Comparison of ENCODE assay signal across 8 cellular contexts in the genomic region with DNA sequence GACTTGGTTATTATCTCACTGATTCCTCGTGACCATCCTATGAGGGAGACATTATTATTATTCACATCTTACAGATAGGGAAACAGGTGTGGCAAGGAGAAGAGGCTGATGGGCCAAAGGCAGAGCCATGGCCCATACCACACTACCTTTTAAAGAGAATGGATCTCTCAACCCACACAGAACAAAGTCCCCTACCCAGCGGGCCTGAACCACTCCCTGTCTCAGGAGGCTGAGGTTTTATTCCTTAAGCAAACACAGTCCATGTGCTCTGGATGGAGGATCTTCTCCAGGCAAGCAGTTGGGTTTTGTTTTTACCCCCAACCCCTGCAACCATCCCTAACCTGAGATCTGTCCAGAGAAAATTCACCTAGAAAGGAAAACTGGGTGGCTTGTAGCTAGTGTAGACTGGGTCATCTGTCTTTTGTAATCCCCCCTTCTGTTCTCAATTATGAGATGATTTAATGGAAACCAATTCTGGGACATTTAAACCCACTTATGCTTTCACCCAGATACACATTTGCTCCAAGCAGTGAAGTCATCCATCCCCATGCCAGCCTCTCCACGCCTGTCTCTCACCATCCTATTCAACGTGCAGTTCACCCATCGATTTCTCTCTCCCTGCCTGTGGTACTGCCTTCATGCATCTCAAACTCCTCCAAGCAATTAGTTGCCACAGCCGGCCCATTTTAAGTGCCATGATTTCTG. TPM values are rescaled to one million over a fixed set of nuclear protein-coding genes. Genes with fewer than 3 reads are reported as not detected.
DNase-seq lines count a peak whose midpoint lies in the region; TF ChIP-seq lines count a peak whose summit lies in the region.

No MANE protein-coding gene starts in this region.

- H3K4me1 ChIP-seq in BE2C (peaks cover 8% of the 10 kb centered on the region; the same call in 1 of the 2 replicates), adrenal gland (replicated peaks in 1 of 2) (peaks cover 0 to 15% of the 10 kb centered on the region in 2 donors), muscle layer of duodenum (ENCODE audit: control insufficient read depth in 1 of 2, insufficient read depth in 2 of 2, low read length in 2 of 2) (peaks cover 5 to 11% of the 10 kb centered on the region in 2 donors)

- DNase-seq in BE2C (no peak), HFFc6 (no peak), adrenal gland (no peak), NCI-H2196 (lab: John Stamatoyannopoulos, UW; ENCODE audit: unreplicated experiment) (no peak), foreskin melanocyte (no peak), cortex of kidney (lab: John Stamatoyannopoulos, UW) (no peak), HuH-7.5 (ENCODE audit: low spot score) (no peak)

- no peaks in the 10 kb centered on the region for H3K9me3 ChIP-seq in BE2C
- H3K9me3 ChIP-seq in adrenal gland (replicated peaks in 1 of 3) = no peaks in the 10 kb centered on the region
- H3K9me3 ChIP-seq in muscle layer of duodenum (ENCODE audit: control insufficient read depth in 1 of 2, low read length in 2 of 2) = no peaks in the 10 kb centered on the region

- peaks cover 25% of the 10 kb centered on the region for H3K36me3 ChIP-seq in BE2C
- H3K36me3 ChIP-seq in adrenal gland (replicated peaks in 1 of 2) = peaks cover 0 to 14% of the 10 kb centered on the region in 2 donors
- H3K36me3 ChIP-seq in muscle layer of duodenum (ENCODE audit: control insufficient read depth in 1 of 2, insufficient read depth in 2 of 2, low read length in 2 of 2) = peaks cover 12 to 13% of the 10 kb centered on the region in 2 donors

- H3K27me3 Mint-ChIP-seq in HFFc6 (ENCODE audit: insufficient read depth) = peaks cover 3% of the 10 kb centered on the region

- H3K4me3 ChIP-seq in BE2C (ENCODE audit: low read depth, low read length) (peak overlapping the region; percentile 60), adrenal gland (no peak overlapping the region), muscle layer of duodenum (ENCODE audit: low read depth in 1 of 2, low read length in 2 of 2) (peak overlapping the region in 1 of 2 donors; percentile 71)

- intact Hi-C loops in adrenal gland (cut with DNase I) = loop anchor here (5.0 kb wide), 2 partner anchors 47 to 62 kb away; no protein-coding TSS in a partner anchor

- peak overlapping the region in 3 of 5 donors; percentile 79 to 96 (median 96) for H3K27ac ChIP-seq in adrenal gland
- peak overlapping the region; percentile 74 for H3K27ac ChIP-seq in muscle layer of duodenum (ENCODE audit: low read length)

- no peak for TF ChIP-seq CTCF in BE2C (IDR thresholded peaks at IDR 0.05; ENCODE audit: low read depth, low read length)
- TF ChIP-seq CTCF in HFFc6 (IDR thresholded peaks at IDR 0.05) = no peak
- no peak for TF ChIP-seq CTCF in adrenal gland (IDR thresholded peaks at IDR 0.05)

- WGBS in adrenal gland, 4 donors = 84 to 91% (median 88%) methylated on average over 6 of the region's 6 CpGs

- H3K4me3 Mint-ChIP-seq in HFFc6 = peak overlapping the region; percentile 87

- H3K27me3 ChIP-seq in BE2C = no peaks in the 10 kb centered on the region
- no peaks in the 10 kb centered on the region for H3K27me3 ChIP-seq in adrenal gland
- no peaks in the 10 kb centered on the region for H3K27me3 ChIP-seq in muscle layer of duodenum (ENCODE audit: low read depth, low read length)

- TF ChIP-seq POLR2A in adrenal gland (IDR thresholded peaks at IDR 0.05) = no peak

- H3K27ac Mint-ChIP-seq in HFFc6 = peak overlapping the region; percentile 92

- H3K9me3 Mint-ChIP-seq in HFFc6 = no peaks in the 10 kb centered on the region

- peaks cover 31% of the 10 kb centered on the region for H3K36me3 Mint-ChIP-seq in HFFc6 (ENCODE audit: low read depth)

- H3K4me1 Mint-ChIP-seq in HFFc6 (ENCODE audit: low read depth) = peaks cover 41% of the 10 kb centered on the region

RNA-seq across cellular contexts. Expression of a gene that starts 2.0 kb away (rescaled TPM):
- 49.6 TPM for polyA plus RNA-seq in BE2C (2012; ENCODE audit: insufficient read depth, insufficient read length, low read depth)
- total RNA-seq in HFFc6 (2021; fragmentation: NEBNext Ultra II Directional; extraction: Animal tissue kit (Norgen Biotek cat#: 25700)) = 10 to 100 TPM; 49.1 to 83.4 (median 75.7) TPM
- 10 to 100 TPM; 17.2 to 61.8 (median 24.0) TPM for total RNA-seq in adrenal gland
- polyA plus RNA-seq in adrenal gland = 10 to 100 TPM; 13.6 to 39.7 (median 29.7) TPM

RNA-seq across cellular contexts. Expression of a gene that starts 32.3 kb away (rescaled TPM):
- 92.1 TPM for polyA plus RNA-seq in BE2C (2012; ENCODE audit: insufficient read depth, insufficient read length, low read depth)
- 10 to 100 TPM; 56.9 to 63.2 (median 60.1) TPM for total RNA-seq in HFFc6 (2021; fragmentation: NEBNext Ultra II Directional; extraction: Animal tissue kit (Norgen Biotek cat#: 25700))
- 10 to 100 TPM; 34.2 to 78.8 (median 54.7) TPM for total RNA-seq in adrenal gland
- polyA plus RNA-seq in adrenal gland = 10 to 100 TPM; 15.6 to 57.1 (median 16.1) TPM

RNA-seq across cellular contexts. Expression of a gene that starts 51.6 kb away (rescaled TPM):
- polyA plus RNA-seq in BE2C (2012; ENCODE audit: insufficient read depth, insufficient read length, low read depth) = 2.3 TPM
- 1 to 10 TPM in 1 of 6 experiments, under 1 TPM in 5; 0.54 to 1.0 (median 0.87) TPM for total RNA-seq in HFFc6 (2021; fragmentation: NEBNext Ultra II Directional; extraction: Animal tissue kit (Norgen Biotek cat#: 25700))
- 10 to 100 TPM in 2 of 8 donors, 1 to 10 TPM in 6; 1.6 to 11.7 (median 6.1) TPM for total RNA-seq in adrenal gland
- polyA plus RNA-seq in adrenal gland = 10 to 100 TPM in 2 of 3 donors, 1 to 10 TPM in 1; 2.4 to 42.7 (median 30.3) TPM
